Comparison of ENCODE assay signal across 8 cellular contexts in genomic region chr12:9869307-9870161, GRCh38. TPM values are rescaled to one million over a fixed set of nuclear protein-coding genes. Genes with fewer than 3 reads are reported as not detected.
DNase-seq lines count a peak whose midpoint lies in the region; ATAC-seq and TF ChIP-seq lines count a peak whose summit lies in the region.

Gene CLEC2B, minus strand, starts transcription at chr12:9869354.

- H3K27me3 Mint-ChIP-seq in Caco-2 (ENCODE audit: insufficient read depth, unreplicated experiment) (peaks cover 17% of the 10 kb centered on the region), GM23338 (ENCODE audit: insufficient read depth, low read depth, poor library complexity) (no peaks in the 10 kb centered on the region)

- TF ChIP-seq CTCF in Caco-2 (IDR thresholded peaks at IDR 0.05; ENCODE audit: insufficient read depth in 1 of 2, low read depth in 1 of 2, low read length in 1 of 2, severe bottlenecking in 1 of 2, unreplicated experiment in 1 of 2): no peak
- TF ChIP-seq CTCF in GM23338 (conservative IDR thresholded peaks at IDR 0.05; ENCODE audit: low read depth in 2 of 2): no peak
- TF ChIP-seq CTCF in cardiac fibroblast (IDR thresholded peaks at IDR 0.05; ENCODE audit: low read depth, low read length): no peak
- TF ChIP-seq CTCF in right lobe of liver (IDR thresholded peaks at IDR 0.05): no peak

- H3K36me3 ChIP-seq in Caco-2 (ENCODE audit: control insufficient read depth, insufficient read depth, low read length) (no peaks in the 10 kb centered on the region), GM23338 (ENCODE audit: insufficient read depth) (no peaks in the 10 kb centered on the region), right lobe of liver (no peaks in the 10 kb centered on the region)

- peak within 1 kb of the TSS; percentile 18; the same call in 1 of the 2 replicates for H3K4me2 ChIP-seq in GM23338

- no peaks in the 10 kb centered on the region for H3F3A ChIP-seq in GM23338 (replicated peaks; ENCODE audit: low read depth)

- H3K4me1 Mint-ChIP-seq in Caco-2 (ENCODE audit: low read depth, unreplicated experiment) (peaks cover 15% of the 10 kb centered on the region), GM23338 (peaks cover 15% of the 10 kb centered on the region; the same call in 2 of the 3 replicates)

- H3K27ac Mint-ChIP-seq in Caco-2 (ENCODE audit: unreplicated experiment) (no peak within 1 kb of the TSS), GM23338 (peak within 1 kb of the TSS; percentile 68; the same call in 1 of the 2 replicates)

- DNase-seq in Caco-2 (no peak), GM23338 (ENCODE audit: low spot score) (no peak), OCI-M1 (lab: John Stamatoyannopoulos, UW) (peak; percentile 92), cardiac fibroblast (ENCODE audit: low read depth in 2 of 2) (peak; percentile 88 to 95), right lobe of liver (peak in 1 of 3 donors; percentile 18), substantia nigra (lab: John Stamatoyannopoulos, UW) (no peak), SHP77 (lab: John Stamatoyannopoulos, UW) (no peak), NCI-H2171 treated with DMSO at 0.1 percent for 48 hours (lab: John Stamatoyannopoulos, UW) (no peak)

- intact Hi-C loops in Caco-2 (cut with micrococcal nuclease; ENCODE audit: unreplicated experiment) (no loop called here), right lobe of liver (cut with DNase I) (no loop called here)

- POLR2A ChIA-PET in Caco-2 (lab: Charles Lee): no interaction called here

- no TSS peak for BruUV-seq in Caco-2 (replicated peaks; lab: Mats Ljungman, UMichigan)

- peaks cover 7% of the 10 kb centered on the region; the same call in 1 of the 2 replicates for H3K9me2 ChIP-seq in GM23338 (ENCODE audit: insufficient read depth)

- H3K4me1 ChIP-seq in Caco-2 (no peaks in the 10 kb centered on the region; the same call in 1 of the 2 replicates), GM23338 (ENCODE audit: insufficient read depth) (peaks cover 19% of the 10 kb centered on the region), right lobe of liver (peaks cover 0 to 5% (median 0%) of the 10 kb centered on the region in 4 donors)

- H3K27ac ChIP-seq in GM23338 (ENCODE audit: low read depth): no peak within 1 kb of the TSS
- H3K27ac ChIP-seq in right lobe of liver: peak within 1 kb of the TSS; percentile 78 to 97 (median 87)
- peak within 1 kb of the TSS; percentile 50 for H3K27ac ChIP-seq in substantia nigra (ENCODE audit: low read depth, low read length, poor library complexity, severe bottlenecking)

- no peaks in the 10 kb centered on the region for H3K79me2 ChIP-seq in GM23338 (replicated peaks; ENCODE audit: insufficient read depth)

- peak; percentile 38; the same call in 2 of the 3 replicates for ATAC-seq in GM23338
- peak; percentile 83 to 90 (median 86) for ATAC-seq in right lobe of liver

- CTCF ChIA-PET in Caco-2 (lab: Charles Lee): no interaction called here

- H3K9me3 ChIP-seq in Caco-2: no peaks in the 10 kb centered on the region
- H3K9me3 ChIP-seq in right lobe of liver: no peaks in the 10 kb centered on the region

- H3K36me3 Mint-ChIP-seq in Caco-2 (ENCODE audit: insufficient read depth, unreplicated experiment): no peaks in the 10 kb centered on the region
- no peaks in the 10 kb centered on the region for H3K36me3 Mint-ChIP-seq in GM23338 (ENCODE audit: low read depth)

- H3K9me3 Mint-ChIP-seq in Caco-2 (ENCODE audit: unreplicated experiment) (no peaks in the 10 kb centered on the region), GM23338 (no peaks in the 10 kb centered on the region)

- H2AFZ ChIP-seq in GM23338: peak within 1 kb of the TSS; percentile 23; the same call in 1 of the 2 replicates

- no peak within 1 kb of the TSS for H3K4me3 ChIP-seq in Caco-2 (ENCODE audit: low read depth, low read length)
- no peak within 1 kb of the TSS for H3K4me3 ChIP-seq in GM23338
- peak within 1 kb of the TSS; percentile 29 to 50 for H3K4me3 ChIP-seq in cardiac fibroblast (replicated peaks in 1 of 2; ENCODE audit: low read depth in 2 of 2, low read length in 2 of 2)
- peak within 1 kb of the TSS; percentile 33 to 50 (median 48) for H3K4me3 ChIP-seq in right lobe of liver

- H3K27me3 ChIP-seq in Caco-2 (replicated peaks; ENCODE audit: control insufficient read depth, insufficient read depth, low read length) (no peaks in the 10 kb centered on the region), GM23338 (ENCODE audit: insufficient read depth) (no peaks in the 10 kb centered on the region), right lobe of liver (no peaks in the 10 kb centered on the region)

- 0% methylated on average over 11 of the region's 11 CpGs for WGBS in right lobe of liver (ENCODE audit: insufficient coverage, low coverage, low lambda C conversion rate, missing lambda C conversion rate)

- peak; percentile 64 for TF ChIP-seq POLR2A in right lobe of liver (IDR thresholded peaks at IDR 0.05)

- H3K4me3 Mint-ChIP-seq in Caco-2 (ENCODE audit: unreplicated experiment) (peak within 1 kb of the TSS; percentile 40), GM23338 (no peak within 1 kb of the TSS)

- H4K20me1 ChIP-seq in GM23338 (replicated peaks; ENCODE audit: insufficient read depth): no peaks in the 10 kb centered on the region

TF ChIP-seq in GM23338, 12 proteins besides CTCF, POLR2A, EP300 and RAD21:
- TF ChIP-seq JUNB (IDR thresholded peaks at IDR 0.05; ENCODE audit: unreplicated experiment) (no peak), ZNF331 (CRISPR knock-in tag; IDR thresholded peaks at IDR 0.05; ENCODE audit: low read depth) (no peak), REST (IDR thresholded peaks at IDR 0.05; ENCODE audit: unreplicated experiment) (no peak), POLR2AphosphoS5 (IDR thresholded peaks at IDR 0.05; ENCODE audit: low read depth) (no peak)
TF ChIP-seq in GM23338: peak in this region for 0.

RNA-seq across cellular contexts. Expression of gene CLEC2B, which starts in this region (rescaled TPM):
- total RNA-seq in Caco-2 (2022) (not detected in 2 replicates), right lobe of liver (10 to 100 TPM in 1 of 6 experiments, 1 to 10 TPM in 5; 1.4 to 11.1 (median 4.9) TPM)
- not detected in 2 replicates for total RNA-seq in GM23338 (2014; rRNA removed; shearing (Covaris generic))
- polyA plus RNA-seq in GM23338 (2016; fragmentation: Nextera tagmentation; extraction: Ambion mirVana): not detected in 2 replicates

Comparison
In these comparisons a context has a peak if more than half of its experiments do, and no peak if none do; other contexts are left out.
1. Peak in ATAC-seq and H3K4me2 ChIP-seq in GM23338; RNA of the gene not detected or under 1 TPM.
2. DNase-seq: peak in OCI-M1 (single experiment) and cardiac fibroblast (2 of 2); none in Caco-2 (0 of 2), GM23338 (single experiment), substantia nigra (0 of 49), SHP77 (0 of 2) and NCI-H2171 treated with DMSO at 0.1 percent for 48 hours (single experiment).
3. H3K4me3 ChIP-seq: peak in cardiac fibroblast (2 of 2) and right lobe of liver (3 of 3); none in Caco-2 (single experiment) and GM23338 (single experiment).